Comparison of ENCODE assay signal across 10 cellular contexts in the genomic region with DNA sequence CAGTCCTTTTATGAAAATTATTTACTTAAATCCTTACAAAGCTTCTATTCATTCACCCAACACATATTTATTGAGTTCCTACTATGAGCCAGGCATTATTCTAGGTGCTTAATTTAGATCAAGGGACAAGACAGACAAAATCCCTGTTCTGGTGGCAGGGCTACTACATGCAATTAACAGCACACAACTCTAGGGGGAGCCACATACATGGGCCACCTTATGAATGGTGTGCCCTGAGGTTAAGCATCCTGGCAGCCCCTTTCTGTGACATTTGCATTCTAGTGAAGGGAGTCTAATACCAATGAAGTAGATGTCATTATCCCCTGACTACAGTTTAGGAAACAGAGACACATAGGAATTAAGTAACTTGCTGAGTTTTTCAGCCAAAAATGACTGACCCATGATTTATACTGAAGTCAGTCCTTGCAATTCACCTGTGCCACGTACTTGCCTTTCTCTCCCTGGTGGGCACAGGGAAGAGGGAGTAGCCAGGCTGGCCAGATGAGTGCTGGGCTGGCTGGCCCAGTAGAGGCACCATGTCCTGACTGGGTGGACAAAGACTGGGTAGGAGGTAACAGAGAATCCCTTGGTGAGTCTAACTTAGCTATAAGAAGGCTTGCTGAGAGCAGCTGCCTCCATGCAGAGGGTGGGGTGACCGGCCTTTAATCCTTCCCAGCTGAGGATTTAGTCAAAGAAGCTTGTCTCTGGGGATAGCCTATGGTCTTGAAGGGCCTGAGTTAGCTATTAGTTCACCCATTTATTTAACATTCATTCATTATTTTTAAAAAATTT. TPM values are rescaled to one million over a fixed set of nuclear protein-coding genes. Genes with fewer than 3 reads are reported as not detected.
DNase-seq lines count a peak whose midpoint lies in the region; ATAC-seq and TF ChIP-seq lines count a peak whose summit lies in the region.
"Had no signal": no experiment of that assay in that cellular context is flagged by ENCODE, and none has a peak within 500 bp of the region (broad histone marks: within the 10 kb centered on the region; RNA-seq: fewer than 3 reads in every experiment).

No MANE protein-coding gene starts in this region.

- peaks cover 7 to 26% (median 11%) of the 10 kb centered on the region in 3 donors for H3K27me3 Mint-ChIP-seq in CD14-positive monocyte (ENCODE audit: low read depth in 3 of 3)

- no peak overlapping the region for H3K9ac ChIP-seq in SK-N-SH

- no peaks in the 10 kb centered on the region for H3K79me2 ChIP-seq in SK-N-SH (ENCODE audit: insufficient read depth)

- POLR2A ChIA-PET in SK-N-SH (lab: Yijun Ruan, JAX): no interaction called here

- no peaks in the 10 kb centered on the region for H3K9me3 Mint-ChIP-seq in CD14-positive monocyte
- H3K9me3 Mint-ChIP-seq: activated naive CD8-positive, alpha-beta T cell treated with anti-CD3 and anti-CD28 coated beads, Interleukin-2, amount 10 ng/mL, durations not matched to agents 7 days and 5 days had no signal

- ATAC-seq in GM19395 (IDR thresholded peaks at IDR 0.05; ENCODE audit: unreplicated experiment): no peak

- DNase-seq in CD14-positive monocyte (ENCODE audit: low spot score): no peak
- DNase-seq in HAP-1 (ENCODE audit: low spot score in 2 of 2): peak; percentile 24 to 58
- DNase-seq in SK-N-SH: peak; percentile 39
- peak; percentile 12 for DNase-seq in iPS DF 19.7 (ENCODE audit: low read depth, low spot score)
- DNase-seq in NCI-H524 treated with DMSO at 0.1 percent for 48 hours (lab: John Stamatoyannopoulos, UW): no peak
- no peak for DNase-seq in HPDE6-E6E7 (ENCODE audit: extremely low spot score)
- DNase-seq in activated CD4-positive, alpha-beta T cell treated with anti-CD3 and anti-CD28 coated beads for 1 hour: no peak
- DNase-seq: activated naive CD8-positive, alpha-beta T cell treated with anti-CD3 and anti-CD28 coated beads, Interleukin-2, amount 10 ng/mL, durations not matched to agents 7 days and 5 days; NCI-H226 had no signal

- peak; percentile 54 for TF ChIP-seq CTCF in CD14-positive monocyte (IDR thresholded peaks at IDR 0.05)
- peak; percentile 49 for TF ChIP-seq CTCF in SK-N-SH (IDR thresholded peaks at IDR 0.05)

- no peak overlapping the region for H3K4me3 ChIP-seq in HAP-1
- H3K4me3 ChIP-seq in SK-N-SH (ENCODE audit: low read depth in 2 of 2, low read length in 1 of 2): no peak overlapping the region; a peak in 1 of 4 replicates

- no peak overlapping the region for H2AFZ ChIP-seq in SK-N-SH (ENCODE audit: low read depth)

- TF ChIP-seq RAD21 in SK-N-SH (IDR thresholded peaks at IDR 0.05; ENCODE audit: low read length): peak; percentile 52

- H3K4me1 ChIP-seq in HAP-1 (no peaks in the 10 kb centered on the region), SK-N-SH (ENCODE audit: control insufficient read depth in 1 of 2, insufficient read depth in 2 of 2, low read depth in 1 of 2, low read length in 1 of 2) (peaks cover 0 to 4% of the 10 kb centered on the region in 2 experiments; a peak in 1 of 4 replicates)

- H3K36me3 ChIP-seq in HAP-1 (replicated peaks) (no peaks in the 10 kb centered on the region), SK-N-SH (replicated peaks in 1 of 2; ENCODE audit: control insufficient read depth in 1 of 2, insufficient read depth in 2 of 2, low read length in 1 of 2) (no peaks in the 10 kb centered on the region)

- H3K27me3 ChIP-seq in HAP-1 (ENCODE audit: low read depth) (peaks cover 2% of the 10 kb centered on the region; the same call in 1 of the 2 replicates), SK-N-SH (ENCODE audit: insufficient read depth) (peaks cover 14% of the 10 kb centered on the region; the same call in 1 of the 2 replicates)

- no peaks in the 10 kb centered on the region for H3K9me2 ChIP-seq in SK-N-SH

- 29% methylated on average over 2 of the region's 2 CpGs for WGBS in SK-N-SH (ENCODE audit: low lambda C conversion rate)

- no peak overlapping the region for H3K27ac ChIP-seq in SK-N-SH (ENCODE audit: low read depth in 2 of 2, low read length in 1 of 2)

- no peak overlapping the region for H3K4me2 ChIP-seq in SK-N-SH

- intact Hi-C loops in CD14-positive monocyte (cut with micrococcal nuclease): no loop called here

- no peak overlapping the region for H3K4me3 Mint-ChIP-seq in CD14-positive monocyte
- H3K4me3 Mint-ChIP-seq: activated naive CD8-positive, alpha-beta T cell treated with anti-CD3 and anti-CD28 coated beads, Interleukin-2, amount 10 ng/mL, durations not matched to agents 7 days and 5 days had no signal

- CTCF ChIA-PET in SK-N-SH (lab: Yijun Ruan, JAX): interaction anchor here (0.6 to 1.6 kb wide), 14 partner anchors 8 to 839 kb away, joined by 3 to 7 read pairs (median 3); partner anchors contain the start of gene ELF5

- no peaks in the 10 kb centered on the region for H4K20me1 ChIP-seq in SK-N-SH (ENCODE audit: insufficient read depth)

- no peak for TF ChIP-seq EP300 in SK-N-SH (IDR thresholded peaks at IDR 0.05; ENCODE audit: borderline replicate concordance in 1 of 2, low read depth in 1 of 2, low read length in 1 of 2)

- no peak overlapping the region for H3K27ac Mint-ChIP-seq in CD14-positive monocyte
- H3K27ac Mint-ChIP-seq: activated naive CD8-positive, alpha-beta T cell treated with anti-CD3 and anti-CD28 coated beads, Interleukin-2, amount 10 ng/mL, durations not matched to agents 7 days and 5 days had no signal

- no peaks in the 10 kb centered on the region for H3K4me1 Mint-ChIP-seq in CD14-positive monocyte
- H3K4me1 Mint-ChIP-seq: activated naive CD8-positive, alpha-beta T cell treated with anti-CD3 and anti-CD28 coated beads, Interleukin-2, amount 10 ng/mL, durations not matched to agents 7 days and 5 days had no signal

- in situ Hi-C loops in HAP-1 (cut with MboI; ENCODE audit: low sequenced_read_pairs): no loop called here

- no peaks in the 10 kb centered on the region for H3K36me3 Mint-ChIP-seq in CD14-positive monocyte
- H3K36me3 Mint-ChIP-seq: activated naive CD8-positive, alpha-beta T cell treated with anti-CD3 and anti-CD28 coated beads, Interleukin-2, amount 10 ng/mL, durations not matched to agents 7 days and 5 days had no signal

- H3F3A ChIP-seq in SK-N-SH (replicated peaks; ENCODE audit: insufficient read depth): no peaks in the 10 kb centered on the region

- no peaks in the 10 kb centered on the region for H3K9me3 ChIP-seq in HAP-1
- no peaks in the 10 kb centered on the region for H3K9me3 ChIP-seq in SK-N-SH

TF ChIP-seq in SK-N-SH, 30 proteins besides CTCF, POLR2A, EP300 and RAD21 (continues in another document):
- no peak for TF ChIP-seq MXI1 (IDR thresholded peaks at IDR 0.05; ENCODE audit: low read depth, low read length)
- no peak for TF ChIP-seq USF2 (IDR thresholded peaks at IDR 0.05; ENCODE audit: borderline replicate concordance, low read depth, low read length)
- TF ChIP-seq PBX3 (IDR thresholded peaks at IDR 0.05): no peak
- no peak for TF ChIP-seq TEAD4 (IDR thresholded peaks at IDR 0.05; ENCODE audit: borderline replicate concordance, insufficient read depth)
- TF ChIP-seq RCOR1 (IDR thresholded peaks at IDR 0.05; ENCODE audit: low read length): no peak
- TF ChIP-seq GATA2 (CRISPR knock-in tag; IDR thresholded peaks at IDR 0.05): no peak
- TF ChIP-seq MEF2A (IDR thresholded peaks at IDR 0.05; ENCODE audit: borderline replicate concordance, low read depth): no peak

RNA-seq across cellular contexts. Expression of gene ELF5, which starts 52.0 kb away (rescaled TPM):
- not detected for polyA plus RNA-seq in CD14-positive monocyte
- polyA plus RNA-seq in SK-N-SH (2012; rRNA removed): not detected in 2 replicates
- polyA plus RNA-seq in SK-N-SH (2012; cell fraction: cytosol; rRNA removed): not detected in 2 replicates
- not detected in 2 replicates for polyA plus RNA-seq in SK-N-SH (2012; cell fraction: nucleus; rRNA removed)

RNA-seq across cellular contexts. Expression of gene EHF, which starts 55.3 kb away (rescaled TPM):
- under 1 TPM in 1 of 2 donors, not detected in 1; 0.21 TPM for polyA plus RNA-seq in CD14-positive monocyte
- not detected in 2 replicates for polyA plus RNA-seq in SK-N-SH (2012; rRNA removed)
- not detected in 2 replicates for polyA plus RNA-seq in SK-N-SH (2012; cell fraction: cytosol; rRNA removed)
- polyA plus RNA-seq in SK-N-SH (2012; cell fraction: nucleus; rRNA removed): not detected in 2 replicates

Comparison
In these comparisons a context has a peak if more than half of its experiments do, and no peak if none do; other contexts are left out.
1. DNase-seq: peak in HAP-1 (2 of 2), SK-N-SH (single experiment) and iPS DF 19.7 (single experiment); none in CD14-positive monocyte (single experiment), NCI-H524 treated with DMSO at 0.1 percent for 48 hours (single experiment), HPDE6-E6E7 (single experiment) and activated CD4-positive, alpha-beta T cell treated with anti-CD3 and anti-CD28 coated beads for 1 hour (single experiment).